In the genomic region with DNA sequence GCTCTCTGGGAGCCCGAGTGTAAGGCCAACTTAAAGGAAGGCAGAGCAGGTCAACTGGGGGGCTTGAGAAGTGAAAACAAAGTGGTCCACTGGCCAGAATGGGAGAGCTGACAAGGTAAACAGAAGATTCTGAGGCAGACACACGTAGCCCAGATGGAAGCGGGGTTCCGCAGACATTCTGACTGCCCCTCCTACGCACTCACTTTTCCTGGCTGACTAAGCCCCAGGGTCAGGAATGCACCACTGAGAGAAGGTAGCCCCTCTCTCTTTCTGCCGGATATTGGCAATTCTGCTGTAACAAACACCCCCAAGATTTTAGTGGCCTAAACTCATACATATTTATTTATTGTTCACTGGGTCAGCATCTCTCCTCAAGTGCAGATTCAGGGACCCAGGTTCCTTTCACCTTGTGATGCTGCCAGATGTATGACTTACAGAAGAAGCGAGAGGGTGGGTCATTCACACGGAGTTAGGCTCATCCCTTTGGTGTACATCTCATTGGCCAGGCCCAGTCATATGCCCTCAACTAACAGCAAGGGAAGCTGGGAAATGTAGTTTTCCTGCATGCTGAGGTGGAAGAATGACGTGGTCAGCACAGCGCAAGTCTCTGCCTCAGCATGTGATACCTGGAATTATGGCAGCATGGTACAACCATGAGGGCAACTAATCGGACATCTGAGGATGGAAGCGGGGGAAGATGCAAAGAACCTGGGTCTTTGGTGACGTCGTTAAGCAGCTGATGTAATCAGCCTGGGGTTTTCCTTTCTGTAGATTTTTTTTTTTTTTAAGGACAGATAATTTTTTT, we compare ENCODE assay signal across 8 cellular contexts. TPM values are rescaled to one million over a fixed set of nuclear protein-coding genes. Genes with fewer than 3 reads are reported as not detected.
A peak's percentile ranks its signal among the peaks of the same experiment; 100 is the strongest.
DNase-seq lines count a peak whose midpoint lies in the region; FAIRE-seq and TF ChIP-seq lines count a peak whose summit lies in the region.

No MANE protein-coding gene starts in this region.

- H3K4me1 ChIP-seq in HEK293 (ENCODE audit: control insufficient read depth, insufficient read depth, low read length): no peaks in the 10 kb centered on the region

- peak; percentile 36 for DNase-seq in GM12892 (ENCODE audit: insufficient read length)
- DNase-seq in NCI-H226: peak; percentile 83
- peak; percentile 19 for DNase-seq in activated T-cell treated with anti-CD3 and anti-CD28 coated beads for 4 hours
- peak; percentile 80 for DNase-seq in fibroblast of peridontal ligament (ENCODE audit: extremely low read depth)
- DNase-seq in neural crest cell (ENCODE audit: low read depth, low spot score): peak; percentile 31
- DNase-seq in NCI-H1048 (lab: John Stamatoyannopoulos, UW): no peak
- no peak for DNase-seq in lower leg skin (ENCODE audit: low spot score in 2 of 2)

- H3K36me3 ChIP-seq in HEK293 (ENCODE audit: control insufficient read depth in 2 of 2, insufficient read depth in 1 of 2, low read length in 2 of 2): no peaks in the 10 kb centered on the region

- H3K27me3 Mint-ChIP-seq in neural crest cell (ENCODE audit: low read depth): peaks cover 2% of the 10 kb centered on the region

- peak; percentile 88 for FAIRE-seq in GM12892 (lab: Jason Lieb, UNC)

- intact Hi-C loops in lower leg skin (cut with DNase I; ENCODE audit: low total_unique reads): no loop called here

- TF ChIP-seq POLR2A in GM12892 (IDR thresholded peaks at IDR 0.05; ENCODE audit: low read depth, low read length) (no peak), lower leg skin (IDR thresholded peaks at IDR 0.05) (no peak)

- H3K4me1 Mint-ChIP-seq in neural crest cell: peaks cover 4% of the 10 kb centered on the region

- CTCF ChIA-PET in HEK293 (lab: Yijun Ruan, JAX): interaction anchor here (0.7 to 3.7 kb wide), 3 partner anchors 44 to 332 kb away, joined by 3 to 14 read pairs (median 3); no protein-coding TSS in a partner anchor

- H3K9me3 ChIP-seq in HEK293 (ENCODE audit: control insufficient read depth, insufficient read depth, low read depth, low read length): no peaks in the 10 kb centered on the region

- TF ChIP-seq CTCF in HEK293 (tag by site-specific recombination; IDR thresholded peaks at IDR 0.05) (no peak), neural crest cell (conservative IDR thresholded peaks at IDR 0.05) (no peak), lower leg skin (IDR thresholded peaks at IDR 0.05) (no peak)

- no peak overlapping the region for H3K27ac Mint-ChIP-seq in neural crest cell (ENCODE audit: unreplicated experiment)

- POLR2A ChIA-PET in HEK293 (lab: Yijun Ruan, JAX): interaction anchor here (0.5 kb wide), 1 partner anchor 13 kb away, joined by 3 read pairs; no protein-coding TSS in a partner anchor

- WGBS in lower leg skin, 2 donors: 50 to 54% methylated on average over 14 of the region's 14 CpGs

- H3K27ac ChIP-seq in HEK293 (ENCODE audit: extremely low read depth, low read depth, low read length): no peak overlapping the region

- peaks cover 2% of the 10 kb centered on the region for H3K36me3 Mint-ChIP-seq in neural crest cell (ENCODE audit: low read depth)

- no peak overlapping the region for H3K4me3 Mint-ChIP-seq in neural crest cell

- H3K4me3 ChIP-seq in HEK293 (ENCODE audit: low read depth, low read length) (no peak overlapping the region), lower leg skin (ENCODE audit: low read depth, poor library complexity, severe bottlenecking) (no peak overlapping the region)

- peaks cover 4% of the 10 kb centered on the region for H3K9me3 Mint-ChIP-seq in neural crest cell

TF ChIP-seq in HEK293, 187 proteins besides CTCF, POLR2A, EP300 and RAD21 (continues in another document):
- no peak for TF ChIP-seq ZNF394 (tag by site-specific recombination; IDR thresholded peaks at IDR 0.05; ENCODE audit: borderline replicate concordance)
- TF ChIP-seq, protein P1, sequence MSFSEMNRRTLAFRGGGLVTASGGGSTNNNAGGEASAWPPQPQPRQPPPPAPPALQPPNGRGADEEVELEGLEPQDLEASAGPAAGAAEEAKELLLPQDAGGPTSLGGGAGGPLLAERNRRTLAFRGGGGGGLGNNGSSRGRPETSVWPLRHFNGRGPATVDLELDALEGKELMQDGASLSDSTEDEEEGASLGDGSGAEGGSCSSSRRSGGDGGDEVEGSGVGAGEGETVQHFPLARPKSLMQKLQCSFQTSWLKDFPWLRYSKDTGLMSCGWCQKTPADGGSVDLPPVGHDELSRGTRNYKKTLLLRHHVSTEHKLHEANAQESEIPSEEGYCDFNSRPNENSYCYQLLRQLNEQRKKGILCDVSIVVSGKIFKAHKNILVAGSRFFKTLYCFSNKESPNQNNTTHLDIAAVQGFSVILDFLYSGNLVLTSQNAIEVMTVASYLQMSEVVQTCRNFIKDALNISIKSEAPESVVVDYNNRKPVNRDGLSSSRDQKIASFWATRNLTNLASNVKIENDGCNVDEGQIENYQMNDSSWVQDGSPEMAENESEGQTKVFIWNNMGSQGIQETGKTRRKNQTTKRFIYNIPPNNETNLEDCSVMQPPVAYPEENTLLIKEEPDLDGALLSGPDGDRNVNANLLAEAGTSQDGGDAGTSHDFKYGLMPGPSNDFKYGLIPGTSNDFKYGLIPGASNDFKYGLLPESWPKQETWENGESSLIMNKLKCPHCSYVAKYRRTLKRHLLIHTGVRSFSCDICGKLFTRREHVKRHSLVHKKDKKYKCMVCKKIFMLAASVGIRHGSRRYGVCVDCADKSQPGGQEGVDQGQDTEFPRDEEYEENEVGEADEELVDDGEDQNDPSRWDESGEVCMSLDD (tag by site-specific recombination; IDR thresholded peaks at IDR 0.05): no peak
- TF ChIP-seq, protein P2, sequence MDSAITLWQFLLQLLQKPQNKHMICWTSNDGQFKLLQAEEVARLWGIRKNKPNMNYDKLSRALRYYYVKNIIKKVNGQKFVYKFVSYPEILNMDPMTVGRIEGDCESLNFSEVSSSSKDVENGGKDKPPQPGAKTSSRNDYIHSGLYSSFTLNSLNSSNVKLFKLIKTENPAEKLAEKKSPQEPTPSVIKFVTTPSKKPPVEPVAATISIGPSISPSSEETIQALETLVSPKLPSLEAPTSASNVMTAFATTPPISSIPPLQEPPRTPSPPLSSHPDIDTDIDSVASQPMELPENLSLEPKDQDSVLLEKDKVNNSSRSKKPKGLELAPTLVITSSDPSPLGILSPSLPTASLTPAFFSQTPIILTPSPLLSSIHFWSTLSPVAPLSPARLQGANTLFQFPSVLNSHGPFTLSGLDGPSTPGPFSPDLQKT (IDR thresholded peaks at IDR 0.05; ENCODE audit: borderline replicate concordance, low read depth, low read length): no peak
- TF ChIP-seq, protein P3, sequence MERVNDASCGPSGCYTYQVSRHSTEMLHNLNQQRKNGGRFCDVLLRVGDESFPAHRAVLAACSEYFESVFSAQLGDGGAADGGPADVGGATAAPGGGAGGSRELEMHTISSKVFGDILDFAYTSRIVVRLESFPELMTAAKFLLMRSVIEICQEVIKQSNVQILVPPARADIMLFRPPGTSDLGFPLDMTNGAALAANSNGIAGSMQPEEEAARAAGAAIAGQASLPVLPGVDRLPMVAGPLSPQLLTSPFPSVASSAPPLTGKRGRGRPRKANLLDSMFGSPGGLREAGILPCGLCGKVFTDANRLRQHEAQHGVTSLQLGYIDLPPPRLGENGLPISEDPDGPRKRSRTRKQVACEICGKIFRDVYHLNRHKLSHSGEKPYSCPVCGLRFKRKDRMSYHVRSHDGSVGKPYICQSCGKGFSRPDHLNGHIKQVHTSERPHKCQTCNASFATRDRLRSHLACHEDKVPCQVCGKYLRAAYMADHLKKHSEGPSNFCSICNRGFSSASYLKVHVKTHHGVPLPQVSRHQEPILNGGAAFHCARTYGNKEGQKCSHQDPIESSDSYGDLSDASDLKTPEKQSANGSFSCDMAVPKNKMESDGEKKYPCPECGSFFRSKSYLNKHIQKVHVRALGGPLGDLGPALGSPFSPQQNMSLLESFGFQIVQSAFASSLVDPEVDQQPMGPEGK (tag by site-specific recombination; IDR thresholded peaks at IDR 0.05): no peak; the same call in 1 of the 2 replicates
- no peak for TF ChIP-seq ZNF10 (tag by site-specific recombination; IDR thresholded peaks at IDR 0.05)
- no peak for TF ChIP-seq ZFP41 (tag by site-specific recombination; IDR thresholded peaks at IDR 0.05; ENCODE audit: borderline replicate concordance)
- TF ChIP-seq ZNF133 (tag by site-specific recombination; IDR thresholded peaks at IDR 0.05): no peak
- TF ChIP-seq ZNF558 (tag by site-specific recombination; IDR thresholded peaks at IDR 0.05): 0 out of 2 replicates have a peak, but pooled peaks have one; percentile 52
- TF ChIP-seq, protein P4, sequence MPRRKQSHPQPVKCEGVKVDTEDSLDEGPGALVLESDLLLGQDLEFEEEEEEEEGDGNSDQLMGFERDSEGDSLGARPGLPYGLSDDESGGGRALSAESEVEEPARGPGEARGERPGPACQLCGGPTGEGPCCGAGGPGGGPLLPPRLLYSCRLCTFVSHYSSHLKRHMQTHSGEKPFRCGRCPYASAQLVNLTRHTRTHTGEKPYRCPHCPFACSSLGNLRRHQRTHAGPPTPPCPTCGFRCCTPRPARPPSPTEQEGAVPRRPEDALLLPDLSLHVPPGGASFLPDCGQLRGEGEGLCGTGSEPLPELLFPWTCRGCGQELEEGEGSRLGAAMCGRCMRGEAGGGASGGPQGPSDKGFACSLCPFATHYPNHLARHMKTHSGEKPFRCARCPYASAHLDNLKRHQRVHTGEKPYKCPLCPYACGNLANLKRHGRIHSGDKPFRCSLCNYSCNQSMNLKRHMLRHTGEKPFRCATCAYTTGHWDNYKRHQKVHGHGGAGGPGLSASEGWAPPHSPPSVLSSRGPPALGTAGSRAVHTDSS (tag by site-specific recombination; IDR thresholded peaks at IDR 0.05): no peak
- TF ChIP-seq ZNF324 (tag by site-specific recombination; IDR thresholded peaks at IDR 0.05): peak; percentile 65; the same call in 1 of the 2 replicates
- TF ChIP-seq ZNF423 (tag by site-specific recombination; IDR thresholded peaks at IDR 0.05): no peak
- TF ChIP-seq ZNF677 (tag by site-specific recombination; IDR thresholded peaks at IDR 0.05): no peak
- TF ChIP-seq EGR2 (tag by site-specific recombination; IDR thresholded peaks at IDR 0.05; ENCODE audit: low read depth): no peak
- TF ChIP-seq KLF9 (tag by site-specific recombination; IDR thresholded peaks at IDR 0.05; ENCODE audit: low read depth): no peak
- no peak for TF ChIP-seq GLI4 (tag by site-specific recombination; IDR thresholded peaks at IDR 0.05)
- TF ChIP-seq ZFP3 (tag by site-specific recombination; IDR thresholded peaks at IDR 0.05; ENCODE audit: low read depth): no peak
- no peak for TF ChIP-seq ZNF391 (tag by site-specific recombination; IDR thresholded peaks at IDR 0.05; ENCODE audit: borderline replicate concordance, low read depth)

RNA-seq across cellular contexts. Expression of a gene that starts 43.5 kb away (rescaled TPM):
- polyA plus RNA-seq in GM12892 (2012; ENCODE audit: missing spikeins): 86.3 TPM
- total RNA-seq in neural crest cell (91.4 and 94.1 TPM in 2 replicates), lower leg skin (10 to 100 TPM; 23.9 to 65.8 (median 31.6) TPM)

RNA-seq across cellular contexts. Expression of a gene that starts 43.5 kb away (rescaled TPM):
- 12.1 TPM for polyA plus RNA-seq in GM12892 (2012; ENCODE audit: missing spikeins)
- 19.6 and 20.4 TPM in 2 replicates for total RNA-seq in neural crest cell
- total RNA-seq in lower leg skin: 10 to 100 TPM; 12.8 to 33.3 (median 28.6) TPM

Comparison
In these comparisons a context has a peak if more than half of its experiments do, and no peak if none do; other contexts are left out.
1. DNase-seq: peak in GM12892 (single experiment), NCI-H226 (single experiment), activated T-cell treated with anti-CD3 and anti-CD28 coated beads for 4 hours (single experiment), fibroblast of peridontal ligament (single experiment) and neural crest cell (single experiment); none in NCI-H1048 (single experiment) and lower leg skin (0 of 2).